18 cellular contexts compared by ENCODE assay signal in genomic region chr10:11397980-11398580, GRCh38.
DNase-seq lines count a peak whose midpoint lies in the region; ATAC-seq and TF ChIP-seq lines count a peak whose summit lies in the region.
"Had no signal": no experiment of that assay in that cellular context is flagged by ENCODE, and none has a peak within 500 bp of the region (broad histone marks: within the 10 kb centered on the region; RNA-seq: fewer than 3 reads in every experiment).

No MANE protein-coding gene starts in this region.

- H3K27ac ChIP-seq in heart left ventricle (peak overlapping the region in 1 of 12 donors; percentile 19), gastrocnemius medialis (peak overlapping the region in 2 of 4 donors; percentile 27 to 50)
- H3K27ac ChIP-seq: adrenal gland, dorsolateral prefrontal cortex, Peyer's patch, skin epidermis, suprapubic skin had no signal

- H3K27me3 ChIP-seq in heart left ventricle (no peaks in the 10 kb centered on the region), gastrocnemius medialis (no peaks in the 10 kb centered on the region)
- H3K27me3 ChIP-seq: adrenal gland, Peyer's patch, suprapubic skin had no signal

- in situ Hi-C loops in astrocyte of the cerebellum (cut with HindIII; ENCODE audit: low sequenced_read_pairs) (no loop called here), gastrocnemius medialis (cut with MboI; ENCODE audit: low sequenced_read_pairs in 4 of 4) (no loop called here)

- TF ChIP-seq CTCF in astrocyte of the cerebellum (IDR thresholded peaks at IDR 0.05; ENCODE audit: low read depth, low read length, missing control alignments) (no peak), heart left ventricle (IDR thresholded peaks at IDR 0.05) (no peak), gastrocnemius medialis (IDR thresholded peaks at IDR 0.05 in 4 of 5, conservative IDR thresholded peaks at IDR 0.05 in 1 of 5) (no peak)

- H3K36me3 ChIP-seq in heart left ventricle = no peaks in the 10 kb centered on the region
- H3K36me3 ChIP-seq in gastrocnemius medialis = no peaks in the 10 kb centered on the region
- H3K36me3 ChIP-seq: adrenal gland, Peyer's patch, suprapubic skin had no signal

- peak; percentile 74 to 86 (median 80) for ATAC-seq in heart left ventricle
- ATAC-seq in gastrocnemius medialis = peak; percentile 49 to 78
- ATAC-seq in GM18868 (IDR thresholded peaks at IDR 0.05; ENCODE audit: unreplicated experiment) = no peak
- no peak for ATAC-seq in GM21825 (IDR thresholded peaks at IDR 0.05; ENCODE audit: unreplicated experiment)

- DNase-seq in GM04503 (ENCODE audit: low read depth) = peak; percentile 4
- peak; percentile 78 for DNase-seq in astrocyte of the cerebellum (ENCODE audit: low read depth)
- peak in 4 of 5 donors; percentile 40 to 49 (median 44) for DNase-seq in heart left ventricle
- peak in 1 of 2 donors; percentile 35 for DNase-seq in gastrocnemius medialis
- no peak for DNase-seq in activated CD4-positive, alpha-beta T cell treated with anti-CD3 and anti-CD28 coated beads for 4 hours
- no peak for DNase-seq in NCI-H1048 (lab: John Stamatoyannopoulos, UW)
- DNase-seq: activated CD4-positive, alpha-beta T cell treated with anti-CD3 and anti-CD28 coated beads, Interleukin-2, amount 10 ng/mL, durations not matched to agents 24 days and 14 days; activated T-cell treated with anti-CD3 and anti-CD28 coated beads, Interleukin-2, amount 50 U/mL, for 48 hours; adrenal gland; NCI-H146; NCI-H526 treated with DMSO at 0.1 percent for 48 hours; nephron progenitor cell had no signal

- H3K4me3 ChIP-seq in astrocyte of the cerebellum (ENCODE audit: low read depth, low read length) (no peak overlapping the region), heart left ventricle (no peak overlapping the region), gastrocnemius medialis (no peak overlapping the region)
- H3K4me3 ChIP-seq: adrenal gland, dorsolateral prefrontal cortex, Peyer's patch, skin epidermis, suprapubic skin had no signal

- TF ChIP-seq POLR2A in heart left ventricle (IDR thresholded peaks at IDR 0.05) (no peak), gastrocnemius medialis (IDR thresholded peaks at IDR 0.05) (no peak)

- peaks cover 0 to 4% (median 0%) of the 10 kb centered on the region in 12 donors for H3K9me3 ChIP-seq in heart left ventricle
- H3K9me3 ChIP-seq in gastrocnemius medialis = no peaks in the 10 kb centered on the region
- H3K9me3 ChIP-seq: adrenal gland, Peyer's patch, suprapubic skin had no signal

- peaks cover 0 to 16% (median 1%) of the 10 kb centered on the region in 12 donors for H3K4me1 ChIP-seq in heart left ventricle
- no peaks in the 10 kb centered on the region for H3K4me1 ChIP-seq in gastrocnemius medialis
- H3K4me1 ChIP-seq: adrenal gland had no signal

- intact Hi-C loops in heart left ventricle (cut with DNase I) = no loop called here
- intact Hi-C loops in gastrocnemius medialis (cut with DNase I; ENCODE audit: low total_unique reads) = no loop called here

- 50 to 70% (median 64%) methylated on average over 5 to 8 of the region's 8 CpGs for WGBS in heart left ventricle, 4 donors

Comparison
In these comparisons a context has a peak if more than half of its experiments do, and no peak if none do; other contexts are left out.
1. DNase-seq: peak in GM04503 (single experiment), astrocyte of the cerebellum (single experiment) and heart left ventricle (4 of 5); none in activated CD4-positive, alpha-beta T cell treated with anti-CD3 and anti-CD28 coated beads for 4 hours (0 of 2) and NCI-H1048 (single experiment).
2. ATAC-seq: peak in heart left ventricle (4 of 4) and gastrocnemius medialis (2 of 2); none in GM18868 (single experiment) and GM21825 (single experiment).